ENCODE assay signal across 2 cellular contexts in genomic region chr13:27138457-27139093, GRCh38.
TF ChIP-seq lines count a peak whose summit lies in the region.

No MANE protein-coding gene starts in this region.

TF ChIP-seq in GM23338, 12 proteins besides CTCF, POLR2A, EP300 and RAD21 (continued from another document):
- no peak for TF ChIP-seq ETS1 (IDR thresholded peaks at IDR 0.05)
- TF ChIP-seq CREB1 (CRISPR knock-in tag; IDR thresholded peaks at IDR 0.05; ENCODE audit: low read depth) = no peak
- no peak for TF ChIP-seq POLR2AphosphoS5 (IDR thresholded peaks at IDR 0.05; ENCODE audit: low read depth)
- TF ChIP-seq REST (IDR thresholded peaks at IDR 0.05; ENCODE audit: unreplicated experiment) = no peak
- no peak for TF ChIP-seq ZNF331 (CRISPR knock-in tag; IDR thresholded peaks at IDR 0.05; ENCODE audit: low read depth)
- no peak for TF ChIP-seq STAT1 (IDR thresholded peaks at IDR 0.05; ENCODE audit: unreplicated experiment)
- TF ChIP-seq NANOG (IDR thresholded peaks at IDR 0.05; ENCODE audit: borderline replicate concordance) = no peak
- no peak for TF ChIP-seq EZH2 (IDR thresholded peaks at IDR 0.05; ENCODE audit: low read depth, unreplicated experiment)
- TF ChIP-seq EZH2phosphoT487 (IDR thresholded peaks at IDR 0.05; ENCODE audit: unreplicated experiment) = no peak
- TF ChIP-seq ZNF462 (CRISPR knock-in tag; IDR thresholded peaks at IDR 0.05) = no peak

TF ChIP-seq in K562, 482 proteins besides CTCF, POLR2A, EP300 and RAD21 (continued from another document and continues in another):
- peak; percentile 90; the same call in 1 of the 2 replicates for TF ChIP-seq ELK3 (CRISPR knock-in tag; IDR thresholded peaks at IDR 0.05)
- peak; percentile 63 for TF ChIP-seq MTA1 (IDR thresholded peaks at IDR 0.05; ENCODE audit: borderline replicate concordance)
- TF ChIP-seq ARID3B (CRISPR knock-in tag; IDR thresholded peaks at IDR 0.05; ENCODE audit: borderline replicate concordance) = peak; percentile 81; the same call in 1 of the 2 replicates
- TF ChIP-seq FOSL1 (tag; conservative IDR thresholded peaks at IDR 0.05) = peak; percentile 69
- TF ChIP-seq ADNP (tag; IDR thresholded peaks at IDR 0.05) = peak; percentile 78; the same call in 1 of the 2 replicates
- peak; percentile 94 for TF ChIP-seq ZNF212 (CRISPR knock-in tag; IDR thresholded peaks at IDR 0.05)
- TF ChIP-seq SLC30A9 (CRISPR knock-in tag; IDR thresholded peaks at IDR 0.05) = peak; percentile 80
- TF ChIP-seq ZNF644 (tag; IDR thresholded peaks at IDR 0.05; ENCODE audit: low read depth) = peak; percentile 99
- TF ChIP-seq MYC (IDR thresholded peaks at IDR 0.05; ENCODE audit: low read depth, low read length) = peak; percentile 61; the same call in 1 of the 2 replicates
- TF ChIP-seq MYC (CRISPR knock-in tag; IDR thresholded peaks at IDR 0.05; ENCODE audit: borderline replicate concordance, low read depth) = peak; percentile 94
- peak; percentile 99 for TF ChIP-seq CXXC5 (CRISPR knock-in tag; IDR thresholded peaks at IDR 0.05)
- TF ChIP-seq SIN3B (IDR thresholded peaks at IDR 0.05; ENCODE audit: low read depth) = no peak
- TF ChIP-seq ZNF124 (CRISPR knock-in tag; IDR thresholded peaks at IDR 0.05) = no peak
- no peak for TF ChIP-seq GTF2F1 (IDR thresholded peaks at IDR 0.05; ENCODE audit: low read depth, low read length)
- TF ChIP-seq CAMTA2 (CRISPR knock-in tag; conservative IDR thresholded peaks at IDR 0.05) = peak; percentile 76; the same call in 1 of the 2 replicates
- TF ChIP-seq THRAP3 (IDR thresholded peaks at IDR 0.05; ENCODE audit: borderline replicate concordance) = no peak
- TF ChIP-seq ZBTB8A (IDR thresholded peaks at IDR 0.05; ENCODE audit: partially characterized antibody) = no peak
- TF ChIP-seq SIRT6 (IDR thresholded peaks at IDR 0.05; ENCODE audit: low read depth, low read length) = no peak
- peak; percentile 86 for TF ChIP-seq ZNF134 (CRISPR knock-in tag; conservative IDR thresholded peaks at IDR 0.05)
- peak; percentile 74 for TF ChIP-seq EHMT2 (IDR thresholded peaks at IDR 0.05)
- TF ChIP-seq SRSF1 (IDR thresholded peaks at IDR 0.05; ENCODE audit: low read depth, low read length) = no peak
- peak; percentile 98 for TF ChIP-seq PTTG1 (tag; IDR thresholded peaks at IDR 0.05; ENCODE audit: low read depth)
- TF ChIP-seq ZNF354B (CRISPR knock-in tag; IDR thresholded peaks at IDR 0.05) = peak; percentile 97
- TF ChIP-seq ZNF239 (CRISPR knock-in tag; IDR thresholded peaks at IDR 0.05) = peak; percentile 92
- peak; percentile 95 for TF ChIP-seq ZNF23 (CRISPR knock-in tag; IDR thresholded peaks at IDR 0.05)
- peak; percentile 94 for TF ChIP-seq CBFA2T3 (IDR thresholded peaks at IDR 0.05)
- no peak for TF ChIP-seq ZNF277 (CRISPR knock-in tag; IDR thresholded peaks at IDR 0.05; ENCODE audit: borderline replicate concordance)
- TF ChIP-seq CGGBP1 (CRISPR knock-in tag; IDR thresholded peaks at IDR 0.05) = 0 out of 2 replicates have a peak, but pooled peaks have one; percentile 70
- TF ChIP-seq WHSC1 (IDR thresholded peaks at IDR 0.05; ENCODE audit: low read length) = no peak
- TF ChIP-seq ELF4 (CRISPR knock-in tag; IDR thresholded peaks at IDR 0.05) = peak; percentile 99
- TF ChIP-seq ZFP36 (IDR thresholded peaks at IDR 0.05; ENCODE audit: low read depth, low read length, partially characterized antibody) = no peak
- no peak for TF ChIP-seq MLLT1 (IDR thresholded peaks at IDR 0.05)
- TF ChIP-seq TEAD2 (tag; IDR thresholded peaks at IDR 0.05) = peak; percentile 98
- no peak for TF ChIP-seq ZZZ3 (IDR thresholded peaks at IDR 0.05)
- peak; percentile 84 for TF ChIP-seq NFE2L1 (tag; IDR thresholded peaks at IDR 0.05; ENCODE audit: borderline replicate concordance, low read depth)
- peak; percentile 68 for TF ChIP-seq VEZF1 (CRISPR knock-in tag; IDR thresholded peaks at IDR 0.05)
- no peak for TF ChIP-seq SFPQ (IDR thresholded peaks at IDR 0.05; ENCODE audit: low read depth, low read length)
- TF ChIP-seq ATF3 (IDR thresholded peaks at IDR 0.05) = no peak; the same call in 1 of the 2 replicates
- TF ChIP-seq ATF3 (CRISPR knock-in tag; conservative IDR thresholded peaks at IDR 0.05) = no peak
- no peak for TF ChIP-seq KAT8 (IDR thresholded peaks at IDR 0.05; ENCODE audit: low read depth)
- no peak for TF ChIP-seq ZNF431 (CRISPR knock-in tag; IDR thresholded peaks at IDR 0.05)
- TF ChIP-seq ZNF232 (CRISPR knock-in tag; IDR thresholded peaks at IDR 0.05) = no peak
- TF ChIP-seq SMAD1 (IDR thresholded peaks at IDR 0.05; ENCODE audit: low read depth, low read length, partially characterized antibody) = no peak
- TF ChIP-seq ZNF609 (CRISPR knock-in tag; IDR thresholded peaks at IDR 0.05; ENCODE audit: borderline replicate concordance) = no peak
- no peak for TF ChIP-seq SAFB2 (IDR thresholded peaks at IDR 0.05; ENCODE audit: borderline replicate concordance, low read depth, low read length, severe bottlenecking)
- TF ChIP-seq FUS (optimal IDR thresholded peaks at IDR 0.05; ENCODE audit: low read depth, low read length) = no peak
- no peak for TF ChIP-seq CHD1 (IDR thresholded peaks at IDR 0.05; ENCODE audit: low read length)
- TF ChIP-seq RFX7 (CRISPR knock-in tag; IDR thresholded peaks at IDR 0.05) = no peak
- TF ChIP-seq MED1 (CRISPR knock-in tag; IDR thresholded peaks at IDR 0.05; ENCODE audit: borderline replicate concordance) = no peak
- TF ChIP-seq ZBTB9 (CRISPR knock-in tag; IDR thresholded peaks at IDR 0.05) = peak; percentile 98
